In genomic region chr6:92906385-92906784, GRCh38 we compare ENCODE assay signal across 30 cellular contexts.
"Had no signal": no experiment of that assay in that cellular context is flagged by ENCODE, and none has a peak within 500 bp of the region (broad histone marks: within the 10 kb centered on the region; RNA-seq: fewer than 3 reads in every experiment).

No MANE protein-coding gene starts in this region.

- H3K27me3 ChIP-seq: adrenal gland, body of pancreas, esophagus squamous epithelium had no signal

- DNase-seq: activated CD4-positive, alpha-beta memory T cell treated with anti-CD3 and anti-CD28 coated beads for 36 hours; activated CD4-positive, alpha-beta T cell treated with anti-CD3 and anti-CD28 coated beads for 36 hours; activated CD4-positive, alpha-beta T cell treated with anti-CD3 and anti-CD28 coated beads, Interleukin-2, amount 10 ng/mL, durations not matched to agents 24 days and 14 days; activated CD4-positive, CD25-positive, alpha-beta regulatory T cell; activated CD4-positive, CD25-positive, alpha-beta regulatory T cell treated with anti-CD3 and anti-CD28 coated beads, Interleukin-2, amount 50 U/mL, for 72 hours; activated CD8-positive, alpha-beta memory T cell treated with anti-CD3 and anti-CD28 coated beads, Interleukin-2, amount 10 ng/mL, durations not matched to agents 7 days and 5 days; activated CD8-positive, alpha-beta memory T cell treated with anti-CD3 and anti-CD28 coated beads, Interleukin-2, amount 50 U/mL, for 4 hours; activated CD8-positive, alpha-beta T cell treated with anti-CD3 and anti-CD28 coated beads, Interleukin-2, amount 10 ng/mL, durations not matched to agents 7 days and 5 days; activated effector memory CD4-positive, alpha-beta T cell treated with anti-CD3 and anti-CD28 coated beads, Interleukin-2, amount 50 U/mL, for 16 hours; activated naive CD4-positive, alpha-beta T cell treated with anti-CD3 and anti-CD28 coated beads for 36 hours; activated naive CD8-positive, alpha-beta T cell treated with anti-CD3 and anti-CD28 coated beads for 36 hours; activated naive CD8-positive, alpha-beta T cell treated with anti-CD3 and anti-CD28 coated beads, Interleukin-2, amount 50 U/mL, for 24 hours; activated T-cell treated with anti-CD3 and anti-CD28 coated beads, Interleukin-2, amount 50 U/mL, for 1 hour; activated T-cell treated with anti-CD3 and anti-CD28 coated beads, Interleukin-2, amount 50 U/mL, for 48 hours; adrenal gland; amygdala; aorta; body of pancreas; caudate nucleus; cortex of kidney; dermis blood vessel endothelial cell; effector CD4-positive, alpha-beta T cell; effector memory CD8-positive, alpha-beta T cell; esophagus squamous epithelium; head of caudate nucleus; T-helper 17 cell had no signal

- H3K36me3 ChIP-seq: adrenal gland, esophagus squamous epithelium had no signal

- FAIRE-seq: colon, endothelial cell of umbilical vein, frontal cortex had no signal

- H3K9me3 ChIP-seq: adrenal gland, body of pancreas, esophagus squamous epithelium had no signal

- H3K4me3 ChIP-seq: adrenal gland, body of pancreas, esophagus squamous epithelium had no signal

- H3K27ac ChIP-seq: adrenal gland, body of pancreas, epithelial cell of prostate, esophagus squamous epithelium had no signal

- H3K4me1 ChIP-seq: adrenal gland, body of pancreas, esophagus squamous epithelium had no signal
